ENCODE assay signal across 9 cellular contexts in the genomic region with DNA sequence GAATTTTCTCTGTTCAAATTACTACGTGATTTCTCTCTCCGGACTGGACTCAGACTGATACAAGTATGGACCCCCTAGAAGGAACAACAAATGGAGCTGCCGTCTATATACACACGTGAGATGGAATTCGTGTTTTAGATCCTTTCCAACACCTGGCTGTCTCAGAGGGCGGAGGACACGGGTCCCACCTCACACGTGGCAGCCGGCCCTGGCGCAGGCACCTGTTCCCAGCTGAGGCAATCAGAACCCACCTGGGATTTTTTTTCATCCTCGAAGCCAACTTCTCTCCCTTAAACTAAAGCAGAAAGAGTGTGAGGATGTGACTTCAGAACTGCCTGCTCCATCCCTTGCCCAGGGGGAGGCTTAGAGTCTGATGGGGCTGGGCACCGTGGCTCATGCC. TPM values are rescaled to one million over a fixed set of nuclear protein-coding genes. Genes with fewer than 3 reads are reported as not detected.
DNase-seq lines count a peak whose midpoint lies in the region; ATAC-seq, FAIRE-seq and TF ChIP-seq lines count a peak whose summit lies in the region.
"Had no signal": no experiment of that assay in that cellular context is flagged by ENCODE, and none has a peak within 500 bp of the region (broad histone marks: within the 10 kb centered on the region; RNA-seq: fewer than 3 reads in every experiment).

No MANE protein-coding gene starts in this region.

- no TSS peak for BruUV-seq in HepG2 (replicated peaks; lab: Mats Ljungman, UMichigan)

- intact Hi-C loops in heart left ventricle (cut with DNase I) = loop anchor here in 3 of 10 donors (5.0 to 10.0 kb wide), 3 partner anchors 43 to 1535 kb away; a partner anchor contains a TSS
- intact Hi-C loops in left ventricle myocardium superior (cut with micrococcal nuclease) = loop anchor here (10.0 kb wide), 2 partner anchors 45 to 125 kb away; a partner anchor contains a TSS
- intact Hi-C loops in HepG2 (cut with micrococcal nuclease; ENCODE audit: unreplicated experiment) = no loop called here
- intact Hi-C loops in transverse colon (cut with DNase I; ENCODE audit: low total_unique reads) = no loop called here

- no peak overlapping the region for H3K18ac ChIP-seq in neuronal stem cell (ENCODE audit: low read length)

- in situ Hi-C loops in HepG2 (cut with HindIII; ENCODE audit: extremely low pct_ligation_motif_present, low pct_unique_long_range_greater_than_20kb) (no loop called here), transverse colon (cut with MboI; ENCODE audit: low pct_ligation_motif_present in 1 of 4, low pct_unique_long_range_greater_than_20kb in 1 of 4, low sequenced_read_pairs in 3 of 4) (loop anchor here in 2 of 4 donors (10.0 to 25.0 kb wide), 3 partner anchors 125 to 185 kb away; a partner anchor contains a TSS)

- POLR2A ChIA-PET in HepG2 (lab: Yijun Ruan, JAX) = interaction anchor here (1.4 kb wide), 1 partner anchor 35 kb away, joined by 3 read pairs; no protein-coding TSS in a partner anchor

- peak overlapping the region in 6 of 12 donors; percentile 42 to 64 (median 52) for H3K27ac ChIP-seq in heart left ventricle
- H3K27ac ChIP-seq in SJCRH30 = no peak overlapping the region
- no peak overlapping the region for H3K27ac ChIP-seq in HepG2 (ENCODE audit: extremely low read length, insufficient read depth, low read length)
- peak overlapping the region; percentile 48 to 63 (median 56) for H3K27ac ChIP-seq in transverse colon
- H3K27ac ChIP-seq in neuronal stem cell (replicated peaks; ENCODE audit: low read length) = no peak overlapping the region
- H3K27ac ChIP-seq: RWPE1 had no signal

- H3K4me2 ChIP-seq in HepG2 (ENCODE audit: low read depth, low read length) (peak overlapping the region; percentile 97), neuronal stem cell (ENCODE audit: insufficient read depth, low read length, poor library complexity, severe bottlenecking) (no peak overlapping the region)

- CTCF ChIA-PET in HepG2 (lab: Yijun Ruan, JAX; ENCODE audit: low intra/inter-chr PET ratio, low total read pairs) = interaction anchor here (1.6 to 3.7 kb wide), 2 partner anchors 9 to 64 kb away, joined by 24 to 25 read pairs; no protein-coding TSS in a partner anchor

- peak overlapping the region in 7 of 12 donors; percentile 41 to 60 (median 48) for H3K4me3 ChIP-seq in heart left ventricle
- H3K4me3 ChIP-seq in SJCRH30 = peak overlapping the region; percentile 58
- peak overlapping the region; percentile 37 to 74 (median 69); a peak in 5 of 6 replicates for H3K4me3 ChIP-seq in HepG2 (replicated peaks in 1 of 3; ENCODE audit: insufficient read depth in 1 of 3, low read depth in 2 of 3, low read length in 3 of 3)
- H3K4me3 ChIP-seq in transverse colon = peak overlapping the region in 3 of 4 donors; percentile 17 to 46 (median 19)
- no peak overlapping the region for H3K4me3 ChIP-seq in neuronal stem cell (ENCODE audit: low read length in 2 of 2)

- TF ChIP-seq EP300 in HepG2 (IDR thresholded peaks at IDR 0.05; ENCODE audit: low read depth in 2 of 2, low read length in 2 of 2) (no peak), HepG2 (CRISPR knock-in tag; IDR thresholded peaks at IDR 0.05; ENCODE audit: borderline replicate concordance) (no peak), transverse colon (IDR thresholded peaks at IDR 0.05; ENCODE audit: low read depth) (no peak)

- 78 to 85% (median 83%) methylated on average over 12 of the region's 12 CpGs for WGBS in heart left ventricle, 4 donors
- WGBS in HepG2 (ENCODE audit: low lambda C conversion rate) = 26% methylated on average over 12 of the region's 12 CpGs
- 35 to 59% methylated on average over 3 to 12 of the region's 12 CpGs for WGBS in transverse colon (ENCODE audit: low coverage in 1 of 2), 2 donors
- WGBS in neuronal stem cell (ENCODE audit: extremely low coverage in 2 of 2, insufficient read length in 2 of 2, insufficient replicate concordance in 1 of 2), 2 donors = no CpG with 5 or more reads among the region's 12 CpGs

- H3K27me3 ChIP-seq in heart left ventricle (no peaks in the 10 kb centered on the region), SJCRH30 (no peaks in the 10 kb centered on the region), HepG2 (ENCODE audit: control insufficient read depth in 1 of 2, insufficient read depth in 2 of 2, low read length in 2 of 2) (peaks cover 0 to 5% of the 10 kb centered on the region in 2 experiments; a peak in 2 of 5 replicates), transverse colon (no peaks in the 10 kb centered on the region), neuronal stem cell (ENCODE audit: control insufficient read depth in 3 of 3, insufficient read depth in 3 of 3, low read depth in 1 of 3, low read length in 3 of 3) (peaks cover 0 to 43% (median 0%) of the 10 kb centered on the region in 3 experiments)

- H3K9ac ChIP-seq in HepG2 (ENCODE audit: insufficient read depth, low read depth, low read length) (peak overlapping the region; percentile 31; the same call in 1 of the 2 replicates), neuronal stem cell (ENCODE audit: low read depth, low read length, poor library complexity) (no peak overlapping the region)

- no peaks in the 10 kb centered on the region for H3K79me2 ChIP-seq in HepG2 (ENCODE audit: insufficient read depth, low read length)

- TF ChIP-seq POLR2A in heart left ventricle (IDR thresholded peaks at IDR 0.05) (no peak), HepG2 (IDR thresholded peaks at IDR 0.05; ENCODE audit: insufficient read depth in 1 of 2, low read depth in 2 of 2, low read length in 2 of 2) (no peak), transverse colon (IDR thresholded peaks at IDR 0.05) (no peak)

- no peak overlapping the region for H2AK5ac ChIP-seq in neuronal stem cell (ENCODE audit: low read depth, low read length)

- H2AFZ ChIP-seq in HepG2 (ENCODE audit: low read length) = no peak overlapping the region
- no peak overlapping the region for H2AFZ ChIP-seq in neuronal stem cell (ENCODE audit: low read length)

- H3K14ac ChIP-seq in neuronal stem cell (ENCODE audit: low read length) = no peak overlapping the region

- no peak overlapping the region for H2BK120ac ChIP-seq in neuronal stem cell (ENCODE audit: low read depth, low read length)

- no peak overlapping the region for H2BK5ac ChIP-seq in neuronal stem cell (ENCODE audit: low read length)

- peak in 1 of 4 donors; percentile 33 for ATAC-seq in heart left ventricle
- no peak for ATAC-seq in left ventricle myocardium superior
- ATAC-seq in HepG2 = peak; percentile 40

- no peak overlapping the region for H3K4ac ChIP-seq in neuronal stem cell (ENCODE audit: low read length)

- FAIRE-seq in HepG2 (lab: Jason Lieb, UNC) = no peak

- H3K36me3 ChIP-seq in heart left ventricle (no peaks in the 10 kb centered on the region), SJCRH30 (no peaks in the 10 kb centered on the region), HepG2 (replicated peaks in 1 of 2; ENCODE audit: control insufficient read depth in 1 of 2, insufficient read depth in 2 of 2, low read length in 2 of 2) (no peaks in the 10 kb centered on the region), transverse colon (no peaks in the 10 kb centered on the region), neuronal stem cell (replicated peaks in 1 of 2; ENCODE audit: control insufficient read depth in 2 of 2, insufficient read depth in 2 of 2, low read length in 2 of 2) (no peaks in the 10 kb centered on the region)

- TF ChIP-seq RAD21 in HepG2 (CRISPR knock-in tag; IDR thresholded peaks at IDR 0.05) = no peak

- no peak overlapping the region for H3K23ac ChIP-seq in neuronal stem cell (ENCODE audit: low read depth, low read length, poor library complexity)

- H4K20me1 ChIP-seq in HepG2 (ENCODE audit: insufficient read depth, low read length) = no peaks in the 10 kb centered on the region

- no peak overlapping the region for H4K91ac ChIP-seq in neuronal stem cell (ENCODE audit: low read depth, low read length, poor library complexity)

- H2BK12ac ChIP-seq in neuronal stem cell (ENCODE audit: low read length) = no peak overlapping the region

- peaks cover 0 to 19% (median 6%) of the 10 kb centered on the region in 12 donors for H3K4me1 ChIP-seq in heart left ventricle
- no peaks in the 10 kb centered on the region for H3K4me1 ChIP-seq in SJCRH30
- peaks cover 16% of the 10 kb centered on the region for H3K4me1 ChIP-seq in HepG2 (ENCODE audit: insufficient read depth, low read length)
- peaks cover 5 to 13% (median 10%) of the 10 kb centered on the region in 4 donors for H3K4me1 ChIP-seq in transverse colon
- peaks cover 0 to 2% of the 10 kb centered on the region in 2 donors for H3K4me1 ChIP-seq in neuronal stem cell (ENCODE audit: control insufficient read depth in 2 of 2, insufficient read depth in 1 of 2, low read depth in 1 of 2, low read length in 2 of 2)

- H3K79me1 ChIP-seq in neuronal stem cell (ENCODE audit: low read depth, low read length) = no peaks in the 10 kb centered on the region

- H3K9me3 ChIP-seq in heart left ventricle (peaks cover 0 to 18% (median 0%) of the 10 kb centered on the region in 12 donors), SJCRH30 (replicated peaks) (no peaks in the 10 kb centered on the region), HepG2 (ENCODE audit: low read length) (no peaks in the 10 kb centered on the region; the same call in 1 of the 2 replicates), transverse colon (no peaks in the 10 kb centered on the region), neuronal stem cell (replicated peaks in 1 of 2; ENCODE audit: control insufficient read depth in 2 of 2, insufficient read depth in 1 of 2, low read depth in 1 of 2, low read length in 2 of 2) (peaks cover 0 to 2% of the 10 kb centered on the region in 2 donors)

- no peak for TF ChIP-seq CTCF in heart left ventricle (IDR thresholded peaks at IDR 0.05)
- no peak for TF ChIP-seq CTCF in HepG2 (CRISPR knock-in tag; IDR thresholded peaks at IDR 0.05)
- no peak for TF ChIP-seq CTCF in transverse colon (IDR thresholded peaks at IDR 0.05)

- no peak overlapping the region for H4K8ac ChIP-seq in neuronal stem cell (ENCODE audit: low read depth, low read length)

- H2BK15ac ChIP-seq in neuronal stem cell (ENCODE audit: low read length) = no peak overlapping the region

- no peak for DNase-seq in heart left ventricle
- DNase-seq in left ventricle myocardium superior = no peak
- no peak for DNase-seq in SJCRH30
- DNase-seq in HepG2 (ENCODE audit: low spot score) = no peak
- no peak for DNase-seq in transverse colon
- DNase-seq in EL = no peak
- no peak for DNase-seq in amygdala (lab: John Stamatoyannopoulos, UW)
- no peak for DNase-seq in neuronal stem cell (ENCODE audit: low spot score)

RNA-seq across cellular contexts. Expression of a gene that starts 34.1 kb away (rescaled TPM):
- total RNA-seq in heart left ventricle (10 to 100 TPM; 22.0 to 36.4 (median 32.9) TPM), left ventricle myocardium superior (30.8 TPM), HepG2 (2016; rRNA removed; fragmentation: Illumina TruSeq; extraction: Trizol) (62.3 and 65.6 TPM in 2 replicates), transverse colon (10 to 100 TPM in 3 of 4 donors, 1 to 10 TPM in 1; 4.8 to 28.5 (median 17.4) TPM)
- polyA plus RNA-seq in heart left ventricle (10 to 100 TPM; 13.8 to 27.3 TPM), HepG2 (2011; rRNA removed) (29.8 and 36.7 TPM in 2 replicates)
- 25.7 and 26.4 TPM in 2 replicates for total RNA-seq in SJCRH30 (2014; rRNA removed; shearing (Covaris generic))
- 30.7 and 32.1 TPM in 2 replicates for total RNA-seq in HepG2 (2016; cell fraction: cytosol; rRNA removed; fragmentation: Illumina TruSeq; extraction: Trizol; ENCODE audit: low read depth)
- 63.7 and 66.1 TPM in 2 replicates for total RNA-seq in HepG2 (2016; cell fraction: insoluble cytoplasmic fraction; rRNA removed; fragmentation: Illumina TruSeq; extraction: Trizol)
- total RNA-seq in HepG2 (2016; cell fraction: membrane; rRNA removed; fragmentation: Illumina TruSeq; extraction: Trizol) = 42.1 and 43.2 TPM in 2 replicates
- total RNA-seq in HepG2 (2016; cell fraction: nucleus; rRNA removed; fragmentation: Illumina TruSeq; extraction: Trizol) = 47.4 and 48.2 TPM in 2 replicates
- polyA plus RNA-seq in HepG2 (2011; cell fraction: cytosol; rRNA removed) = 24.8 and 30.0 TPM in 2 replicates
- 11.2 and 14.2 TPM in 2 replicates for polyA plus RNA-seq in HepG2 (2011; cell fraction: nucleus; rRNA removed)
- polyA plus RNA-seq in HepG2 (2012) = 36.7 and 52.0 TPM in 2 replicates
- 24.1 and 29.6 TPM in 2 replicates for polyA plus RNA-seq in HepG2 (2016; cell fraction: cytosol; fragmentation: Illumina TruSeq; extraction: Trizol; ENCODE audit: low read depth)
- polyA plus RNA-seq in HepG2 (2016; cell fraction: insoluble cytoplasmic fraction; fragmentation: Illumina TruSeq; extraction: Trizol; ENCODE audit: low read depth) = 55.1 and 61.6 TPM in 2 replicates
- polyA plus RNA-seq in HepG2 (2016; cell fraction: membrane; fragmentation: Illumina TruSeq; extraction: Trizol; ENCODE audit: low read depth) = 28.6 and 29.9 TPM in 2 replicates
- 42.1 and 48.3 TPM in 2 replicates for polyA plus RNA-seq in HepG2 (2016; cell fraction: nucleus; fragmentation: Illumina TruSeq; extraction: Trizol; ENCODE audit: insufficient read depth, low read depth)
- polyA minus RNA-seq in HepG2 (2011; rRNA and poly(A)+ RNA removed; ENCODE audit: low replicate concordance) = 2.0 and 17.9 TPM in 2 replicates
- 19.6 and 22.0 TPM in 2 replicates for polyA minus RNA-seq in HepG2 (2011; cell fraction: cytosol; rRNA and poly(A)+ RNA removed)
- 51.8 and 53.6 TPM in 2 replicates for polyA minus RNA-seq in HepG2 (2011; cell fraction: nucleus; rRNA and poly(A)+ RNA removed)
- polyA plus RNA-seq in neuronal stem cell (2013, experiment 1 of 2) = 30.3 TPM
- 30.5 TPM for polyA plus RNA-seq in neuronal stem cell (2013, experiment 2 of 2)

Comparison
In these comparisons a context has a peak if more than half of its experiments do, and no peak if none do; other contexts are left out.
1. H3K27ac ChIP-seq: peak in transverse colon (4 of 4); none in SJCRH30 (single experiment), HepG2 (single experiment) and neuronal stem cell (single experiment).
2. H3K4me3 ChIP-seq: peak in heart left ventricle (7 of 12), SJCRH30 (single experiment), HepG2 (3 of 3) and transverse colon (3 of 4); none in neuronal stem cell (0 of 2).